In genomic region chr6:110090876-110091275, GRCh38 we compare ENCODE assay signal across 34 cellular contexts.
"Had no signal": no experiment of that assay in that cellular context is flagged by ENCODE, and none has a peak within 500 bp of the region (broad histone marks: within the 10 kb centered on the region; RNA-seq: fewer than 3 reads in every experiment).

No MANE protein-coding gene starts in this region.

- H3K27me3 Mint-ChIP-seq: activated CD8-positive, alpha-beta T cell treated with anti-CD3 and anti-CD28 coated beads for 36 hours; activated naive CD4-positive, alpha-beta T cell treated with anti-CD3 and anti-CD28 coated beads, Interleukin-2, amount 10 ng/mL, durations not matched to agents 7 days and 5 days; activated naive CD8-positive, alpha-beta T cell; central memory CD8-positive, alpha-beta T cell had no signal

- H3K27me3 ChIP-seq: ascending aorta, cardiac muscle cell had no signal

- ATAC-seq: activated CD8-positive, alpha-beta T cell treated with anti-CD3 and anti-CD28 coated beads for 36 hours; activated naive CD8-positive, alpha-beta T cell treated with anti-CD3 and anti-CD28 coated beads, Interleukin-2, amount 50 U/mL, for 24 hours; activated T-cell treated with anti-CD3 and anti-CD28 coated beads, Interleukin-2, amount 50 U/mL, for 4 hours; T-cell had no signal

- H3K4me1 Mint-ChIP-seq: activated CD4-positive, alpha-beta T cell treated with anti-CD3 and anti-CD28 coated beads, Interleukin-2, amount 10 ng/mL, durations not matched to agents 24 days and 14 days; activated naive CD4-positive, alpha-beta T cell treated with anti-CD3 and anti-CD28 coated beads, Interleukin-2, amount 10 ng/mL, durations not matched to agents 7 days and 5 days; activated naive CD4-positive, alpha-beta T cell treated with anti-CD3 and anti-CD28 coated beads, Interleukin-2, amount 50 U/mL, for 24 hours; activated naive CD8-positive, alpha-beta T cell treated with anti-CD3 and anti-CD28 coated beads, Interleukin-2, amount 10 ng/mL, durations not matched to agents 7 days and 5 days; activated naive CD8-positive, alpha-beta T cell treated with anti-CD3 and anti-CD28 coated beads, Interleukin-2, amount 50 U/mL, for 24 hours; central memory CD8-positive, alpha-beta T cell; T-cell had no signal

- H3K27ac ChIP-seq: ascending aorta, cardiac muscle cell, VCaP had no signal

- DNase-seq: activated B cell treated with CpG ODN at 0.5 μM for 24 hours; activated CD4-positive, alpha-beta memory T cell treated with anti-CD3 and anti-CD28 coated beads for 36 hours; activated CD4-positive, alpha-beta T cell treated with anti-CD3 and anti-CD28 coated beads for 4 hours; activated CD4-positive, alpha-beta T cell treated with anti-CD3 and anti-CD28 coated beads, Interleukin-2, amount 10 ng/mL, durations not matched to agents 24 days and 14 days; activated CD4-positive, alpha-beta T cell treated with anti-CD3 and anti-CD28 coated beads, Interleukin-2, amount 50 U/mL, for 1 hour; activated CD4-positive, alpha-beta T cell treated with anti-CD3 and anti-CD28 coated beads, Interleukin-2, amount 50 U/mL, for 4 hours; activated CD4-positive, CD25-positive, alpha-beta regulatory T cell treated with anti-CD3 and anti-CD28 coated beads, Interleukin-2, amount 50 U/mL, for 72 hours; activated CD8-positive, alpha-beta memory T cell treated with anti-CD3 and anti-CD28 coated beads, Interleukin-2, amount 50 U/mL, for 4 hours; activated CD8-positive, alpha-beta T cell treated with anti-CD3 and anti-CD28 coated beads for 36 hours; activated effector memory CD4-positive, alpha-beta T cell treated with Interleukin-2 at 50 U/mL for 16 hours; activated gamma-delta T cell; activated naive CD4-positive, alpha-beta T cell treated with anti-CD3 and anti-CD28 coated beads, Interleukin-2, amount 10 ng/mL, durations not matched to agents 7 days and 5 days; activated naive CD4-positive, alpha-beta T cell treated with Interleukin-2 at 50 U/mL for 16 hours; activated naive CD8-positive, alpha-beta T cell treated with anti-CD3 and anti-CD28 coated beads, Interleukin-2, amount 10 ng/mL, durations not matched to agents 7 days and 5 days; activated naive CD8-positive, alpha-beta T cell treated with anti-CD3 and anti-CD28 coated beads, Interleukin-2, amount 50 U/mL, for 24 hours; activated T-cell treated with anti-CD3 and anti-CD28 coated beads for 4 hours; activated T-cell treated with anti-CD3 and anti-CD28 coated beads, Interleukin-2, amount 50 U/mL, for 1 hour; activated T-cell treated with anti-CD3 and anti-CD28 coated beads, Interleukin-2, amount 50 U/mL, for 4 hours; amygdala; anterior cingulate cortex; caudate nucleus; cerebellar nuclear complex; T-cell; T-helper 2 cell; T-helper 9 cell had no signal

- H3K27ac Mint-ChIP-seq: activated B cell treated with CpG ODN at 0.5 μM for 24 hours; activated CD4-positive, alpha-beta memory T cell treated with anti-CD3 and anti-CD28 coated beads for 36 hours; activated CD4-positive, alpha-beta T cell treated with anti-CD3 and anti-CD28 coated beads, Interleukin-2, amount 10 ng/mL, durations not matched to agents 24 days and 14 days; activated CD8-positive, alpha-beta T cell treated with anti-CD3 and anti-CD28 coated beads for 36 hours; activated naive CD4-positive, alpha-beta T cell treated with anti-CD3 and anti-CD28 coated beads, Interleukin-2, amount 10 ng/mL, durations not matched to agents 7 days and 5 days; activated naive CD4-positive, alpha-beta T cell treated with anti-CD3 and anti-CD28 coated beads, Interleukin-2, amount 50 U/mL, for 24 hours; activated naive CD8-positive, alpha-beta T cell; activated naive CD8-positive, alpha-beta T cell treated with anti-CD3 and anti-CD28 coated beads, Interleukin-2, amount 10 ng/mL, durations not matched to agents 7 days and 5 days; activated naive CD8-positive, alpha-beta T cell treated with anti-CD3 and anti-CD28 coated beads, Interleukin-2, amount 50 U/mL, for 24 hours; activated T-helper 2 cell treated with anti-CD3 and anti-CD28 coated beads, Interferon-gamma antibody, Interleukin-2, Interleukin-4, amounts not matched to agents 10 μg/mL and 5 μg/mL and 100 μg/mL, durations not matched to agents 14 hours and 24 hours and 36 hours; brain; T-cell; T-helper 2 cell treated with Interferon-gamma antibody and Interleukin-4, amounts not matched to agents 5 μg/mL and 100 μg/mL, for 36 hours had no signal

- H3K4me3 ChIP-seq: ascending aorta, cardiac muscle cell had no signal

- H3K36me3 Mint-ChIP-seq: activated CD4-positive, alpha-beta memory T cell treated with anti-CD3 and anti-CD28 coated beads for 36 hours; activated naive CD4-positive, alpha-beta T cell treated with anti-CD3 and anti-CD28 coated beads, Interleukin-2, amount 10 ng/mL, durations not matched to agents 7 days and 5 days; activated naive CD4-positive, alpha-beta T cell treated with anti-CD3 and anti-CD28 coated beads, Interleukin-2, amount 50 U/mL, for 24 hours; activated naive CD8-positive, alpha-beta T cell; activated naive CD8-positive, alpha-beta T cell treated with anti-CD3 and anti-CD28 coated beads, Interleukin-2, amount 10 ng/mL, durations not matched to agents 7 days and 5 days; T-cell had no signal

- H3K9me3 ChIP-seq: ascending aorta had no signal

- H3K36me3 ChIP-seq: ascending aorta, cardiac muscle cell had no signal

- H3K9me3 Mint-ChIP-seq: activated B cell treated with CpG ODN at 0.5 μM for 24 hours; activated CD4-positive, alpha-beta memory T cell treated with anti-CD3 and anti-CD28 coated beads for 36 hours; activated CD4-positive, alpha-beta T cell treated with anti-CD3 and anti-CD28 coated beads, Interleukin-2, amount 10 ng/mL, durations not matched to agents 24 days and 14 days; activated CD8-positive, alpha-beta T cell treated with anti-CD3 and anti-CD28 coated beads for 36 hours; activated naive CD4-positive, alpha-beta T cell treated with anti-CD3 and anti-CD28 coated beads, Interleukin-2, amount 10 ng/mL, durations not matched to agents 7 days and 5 days; activated naive CD4-positive, alpha-beta T cell treated with anti-CD3 and anti-CD28 coated beads, Interleukin-2, amount 50 U/mL, for 24 hours; activated naive CD8-positive, alpha-beta T cell treated with anti-CD3 and anti-CD28 coated beads, Interleukin-2, amount 10 ng/mL, durations not matched to agents 7 days and 5 days; activated naive CD8-positive, alpha-beta T cell treated with anti-CD3 and anti-CD28 coated beads, Interleukin-2, amount 50 U/mL, for 24 hours; activated T-cell treated with anti-CD3 and anti-CD28 coated beads, Interleukin-2, amount 50 U/mL, for 4 hours; activated T-helper 2 cell treated with anti-CD3 and anti-CD28 coated beads, Interferon-gamma antibody, Interleukin-2, Interleukin-4, amounts not matched to agents 10 μg/mL and 5 μg/mL and 100 μg/mL, durations not matched to agents 14 hours and 24 hours and 36 hours; central memory CD8-positive, alpha-beta T cell; T-cell; T-helper 2 cell treated with Interferon-gamma antibody and Interleukin-4, amounts not matched to agents 5 μg/mL and 100 μg/mL, for 36 hours had no signal

- H3K4me3 Mint-ChIP-seq: activated B cell treated with CpG ODN at 0.5 μM for 24 hours; activated CD4-positive, alpha-beta memory T cell treated with anti-CD3 and anti-CD28 coated beads for 36 hours; activated CD4-positive, alpha-beta T cell treated with anti-CD3 and anti-CD28 coated beads, Interleukin-2, amount 10 ng/mL, durations not matched to agents 24 days and 14 days; activated CD8-positive, alpha-beta T cell treated with anti-CD3 and anti-CD28 coated beads for 36 hours; activated naive CD4-positive, alpha-beta T cell treated with anti-CD3 and anti-CD28 coated beads, Interleukin-2, amount 10 ng/mL, durations not matched to agents 7 days and 5 days; activated naive CD4-positive, alpha-beta T cell treated with anti-CD3 and anti-CD28 coated beads, Interleukin-2, amount 50 U/mL, for 24 hours; activated naive CD8-positive, alpha-beta T cell; activated naive CD8-positive, alpha-beta T cell treated with anti-CD3 and anti-CD28 coated beads, Interleukin-2, amount 10 ng/mL, durations not matched to agents 7 days and 5 days; activated naive CD8-positive, alpha-beta T cell treated with anti-CD3 and anti-CD28 coated beads, Interleukin-2, amount 50 U/mL, for 24 hours; activated T-cell treated with anti-CD3 and anti-CD28 coated beads, Interleukin-2, amount 50 U/mL, for 4 hours; brain; central memory CD8-positive, alpha-beta T cell; T-cell; T-helper 2 cell treated with Interferon-gamma antibody and Interleukin-4, amounts not matched to agents 5 μg/mL and 100 μg/mL, for 36 hours had no signal
